Comparison of ENCODE assay signal across 9 cellular contexts in genomic region chr20:56440346-56441007, GRCh38. TPM values are rescaled to one million over a fixed set of nuclear protein-coding genes. Genes with fewer than 3 reads are reported as not detected.
DNase-seq lines count a peak whose midpoint lies in the region; ATAC-seq, FAIRE-seq and TF ChIP-seq lines count a peak whose summit lies in the region.
"Had no signal": no experiment of that assay in that cellular context is flagged by ENCODE, and none has a peak within 500 bp of the region (broad histone marks: within the 10 kb centered on the region; RNA-seq: fewer than 3 reads in every experiment).

No MANE protein-coding gene starts in this region.

- no peaks in the 10 kb centered on the region for H3K36me3 ChIP-seq in astrocyte (ENCODE audit: insufficient read depth, low read length)

- H3K4me2 ChIP-seq in astrocyte (ENCODE audit: low read length), result peak overlapping the region; percentile 64

- no peaks in the 10 kb centered on the region for H4K20me1 ChIP-seq in astrocyte (ENCODE audit: insufficient read depth, low read length)

- H3K27me3 Mint-ChIP-seq in astrocyte (ENCODE audit: low read depth, unreplicated experiment) (peaks cover 5% of the 10 kb centered on the region), endothelial cell (ENCODE audit: unreplicated experiment) (peaks cover 2% of the 10 kb centered on the region)

- H2AFZ ChIP-seq in astrocyte (ENCODE audit: low read depth, low read length), result no peak overlapping the region

- H3K4me3 ChIP-seq in astrocyte (ENCODE audit: insufficient read depth, low read depth, low read length), result no peak overlapping the region

- no peak for TF ChIP-seq CTCF in astrocyte (IDR thresholded peaks at IDR 0.05; ENCODE audit: insufficient read depth, low read depth, low read length)
- TF ChIP-seq CTCF in endothelial cell (IDR thresholded peaks at IDR 0.05; ENCODE audit: unreplicated experiment), result no peak

- no peaks in the 10 kb centered on the region for H3K9me3 ChIP-seq in astrocyte (ENCODE audit: insufficient read depth, low read depth, low read length)

- ATAC-seq in GM19397 (IDR thresholded peaks at IDR 0.05; ENCODE audit: unreplicated experiment) (peak; percentile 70), HG03280 (IDR thresholded peaks at IDR 0.05; ENCODE audit: unreplicated experiment) (no peak), sciatic nerve (no peak), HG02571 (IDR thresholded peaks at IDR 0.05; ENCODE audit: unreplicated experiment) (no peak)

- FAIRE-seq in astrocyte (lab: Jason Lieb, UNC), result no peak
- FAIRE-seq: keratinocyte had no signal

- peak overlapping the region; percentile 91 for H3K27ac ChIP-seq in astrocyte (ENCODE audit: low read depth, low read length)

- H3K4me1 Mint-ChIP-seq in astrocyte (ENCODE audit: low read depth, unreplicated experiment) (peaks cover 17% of the 10 kb centered on the region), endothelial cell (ENCODE audit: unreplicated experiment) (peaks cover 14% of the 10 kb centered on the region)

- H3K4me3 Mint-ChIP-seq in astrocyte (ENCODE audit: unreplicated experiment) (peak overlapping the region; percentile 68), endothelial cell (ENCODE audit: unreplicated experiment) (no peak overlapping the region)

- no peaks in the 10 kb centered on the region for H3K79me2 ChIP-seq in astrocyte (ENCODE audit: insufficient read depth, low read length)

- H3K36me3 Mint-ChIP-seq in astrocyte (ENCODE audit: low read depth, unreplicated experiment) (peaks cover 2% of the 10 kb centered on the region), endothelial cell (ENCODE audit: low read depth, unreplicated experiment) (no peaks in the 10 kb centered on the region)

- H3K4me1 ChIP-seq in astrocyte (ENCODE audit: insufficient read depth, low read length), result peaks cover 28% of the 10 kb centered on the region

- H3K27ac Mint-ChIP-seq in astrocyte (ENCODE audit: unreplicated experiment), result peak overlapping the region; percentile 94
- H3K27ac Mint-ChIP-seq in endothelial cell (ENCODE audit: unreplicated experiment), result no peak overlapping the region

- peak overlapping the region; percentile 70 for H3K9ac ChIP-seq in astrocyte (ENCODE audit: low read length)

- H3K9me3 Mint-ChIP-seq in astrocyte (ENCODE audit: unreplicated experiment) (no peaks in the 10 kb centered on the region), endothelial cell (ENCODE audit: unreplicated experiment) (no peaks in the 10 kb centered on the region)

- peak; percentile 95 for DNase-seq in M059J (ENCODE audit: low read depth)
- peak; percentile 27 for DNase-seq in astrocyte (ENCODE audit: low read depth)
- peak; percentile 29 to 44 for DNase-seq in stimulated activated CD8-positive, alpha-beta memory T cell treated with anti-CD3 and anti-CD28 coated beads, Interleukin-15, amount 100 ng/mL, for 4 hours (ENCODE audit: low read depth in 2 of 2)
- no peak for DNase-seq in sciatic nerve (ENCODE audit: low spot score)
- DNase-seq in endothelial cell (ENCODE audit: low spot score), result no peak

- no peaks in the 10 kb centered on the region for H3K27me3 ChIP-seq in astrocyte (ENCODE audit: insufficient read depth, low read length)

- intact Hi-C loops in sciatic nerve (cut with DNase I), result no loop called here

RNA-seq across cellular contexts. Expression of gene RTF2, which starts 27.9 kb away (rescaled TPM):
- 131 and 178 TPM in 2 replicates for total RNA-seq in M059J (2014; rRNA removed; shearing (Covaris generic))
- 76.5 and 81.4 TPM in 2 replicates for total RNA-seq in astrocyte
- 88.7 TPM for total RNA-seq in sciatic nerve
- total RNA-seq in endothelial cell (ENCODE audit: unreplicated experiment), result 79.9 TPM

RNA-seq across cellular contexts. Expression of gene CASS4, which starts 28.4 kb away (rescaled TPM):
- total RNA-seq in M059J (2014; rRNA removed; shearing (Covaris generic)), result 0.15 TPM in 1 of 2 replicates, not detected in the other
- total RNA-seq in astrocyte (2.3 and 2.5 TPM in 2 replicates), sciatic nerve (2.4 TPM), endothelial cell (ENCODE audit: unreplicated experiment) (not detected)

RNA-seq across cellular contexts. Expression of gene CSTF1, which starts 48.0 kb away (rescaled TPM):
- total RNA-seq in M059J (2014; rRNA removed; shearing (Covaris generic)), result 93.5 and 101 TPM in 2 replicates
- total RNA-seq in astrocyte, result 28.5 and 30.3 TPM in 2 replicates
- total RNA-seq in sciatic nerve, result 25.3 TPM
- total RNA-seq in endothelial cell (ENCODE audit: unreplicated experiment), result 42.0 TPM

RNA-seq across cellular contexts. Expression of gene AURKA, which starts 48.5 kb away (rescaled TPM):
- total RNA-seq in M059J (2014; rRNA removed; shearing (Covaris generic)), result 191 and 212 TPM in 2 replicates
- total RNA-seq in astrocyte (10.4 and 14.8 TPM in 2 replicates), sciatic nerve (1.4 TPM), endothelial cell (ENCODE audit: unreplicated experiment) (14.3 TPM)

Comparison
In these comparisons a context has a peak if more than half of its experiments do, and no peak if none do; other contexts are left out.
1. DNase-seq: peak in M059J (single experiment), astrocyte (single experiment) and stimulated activated CD8-positive, alpha-beta memory T cell treated with anti-CD3 and anti-CD28 coated beads, Interleukin-15, amount 100 ng/mL, for 4 hours (2 of 2); none in sciatic nerve (single experiment) and endothelial cell (single experiment).